ENCODE assay signal across 1 cellular context in genomic region chrY:19869281-19869680, GRCh38.
TF ChIP-seq lines count a peak whose summit lies in the region.

No MANE protein-coding gene starts in this region.

TF ChIP-seq in HepG2, 621 proteins besides CTCF, POLR2A, EP300 and RAD21 (continued from another document):
- TF ChIP-seq, protein P1, sequence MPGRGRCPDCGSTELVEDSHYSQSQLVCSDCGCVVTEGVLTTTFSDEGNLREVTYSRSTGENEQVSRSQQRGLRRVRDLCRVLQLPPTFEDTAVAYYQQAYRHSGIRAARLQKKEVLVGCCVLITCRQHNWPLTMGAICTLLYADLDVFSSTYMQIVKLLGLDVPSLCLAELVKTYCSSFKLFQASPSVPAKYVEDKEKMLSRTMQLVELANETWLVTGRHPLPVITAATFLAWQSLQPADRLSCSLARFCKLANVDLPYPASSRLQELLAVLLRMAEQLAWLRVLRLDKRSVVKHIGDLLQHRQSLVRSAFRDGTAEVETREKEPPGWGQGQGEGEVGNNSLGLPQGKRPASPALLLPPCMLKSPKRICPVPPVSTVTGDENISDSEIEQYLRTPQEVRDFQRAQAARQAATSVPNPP (CRISPR knock-in tag; IDR thresholded peaks at IDR 0.05) = no peak
- no peak for TF ChIP-seq ZNF670 (CRISPR knock-in tag; IDR thresholded peaks at IDR 0.05; ENCODE audit: borderline replicate concordance)
- no peak for TF ChIP-seq MED1 (CRISPR knock-in tag; IDR thresholded peaks at IDR 0.05)
- no peak for TF ChIP-seq RARG (CRISPR knock-in tag; IDR thresholded peaks at IDR 0.05; ENCODE audit: low read depth)
TF ChIP-seq in HepG2: peak in this region for 2.
